1 cellular context compared by ENCODE assay signal in genomic region chr17:81524063-81524864, GRCh38.
TF ChIP-seq lines count a peak whose summit lies in the region.

No MANE protein-coding gene starts in this region.

TF ChIP-seq in HepG2, 621 proteins besides CTCF, POLR2A, EP300 and RAD21:
- TF ChIP-seq ZNF567 (CRISPR knock-in tag; IDR thresholded peaks at IDR 0.05; ENCODE audit: borderline replicate concordance) (no peak), MAF1 (CRISPR knock-in tag; IDR thresholded peaks at IDR 0.05; ENCODE audit: borderline replicate concordance) (no peak), ZFX (CRISPR knock-in tag; IDR thresholded peaks at IDR 0.05; ENCODE audit: low read depth) (no peak), ZC3H4 (CRISPR knock-in tag; IDR thresholded peaks at IDR 0.05; ENCODE audit: borderline replicate concordance) (no peak), ZNF619 (CRISPR knock-in tag; IDR thresholded peaks at IDR 0.05) (no peak), NFE2 (CRISPR knock-in tag; IDR thresholded peaks at IDR 0.05) (no peak), ZNF251 (CRISPR knock-in tag; IDR thresholded peaks at IDR 0.05) (no peak), ZFY (CRISPR knock-in tag; IDR thresholded peaks at IDR 0.05) (no peak), ZNF768 (CRISPR knock-in tag; IDR thresholded peaks at IDR 0.05) (peak; percentile 13; the same call in 1 of the 2 replicates), HOXD1 (CRISPR knock-in tag; IDR thresholded peaks at IDR 0.05) (0 out of 2 replicates have a peak, but pooled peaks have one; percentile 1), HDAC6 (IDR thresholded peaks at IDR 0.05; ENCODE audit: low read depth, low read length) (no peak), ZNF33A (CRISPR knock-in tag; IDR thresholded peaks at IDR 0.05; ENCODE audit: borderline replicate concordance) (no peak), ZNF543 (CRISPR knock-in tag; IDR thresholded peaks at IDR 0.05) (no peak)
